In genomic region chrX:21775128-21775527, GRCh38 we compare ENCODE assay signal across 5 cellular contexts. TPM values are rescaled to one million over a fixed set of nuclear protein-coding genes. Genes with fewer than 3 reads are reported as not detected.
"Had no signal": no experiment of that assay in that cellular context is flagged by ENCODE, and none has a peak within 500 bp of the region (broad histone marks: within the 10 kb centered on the region; RNA-seq: fewer than 3 reads in every experiment).

No MANE protein-coding gene starts in this region.

RNA-seq across cellular contexts. Expression of gene SMPX, which starts 17.2 kb away (rescaled TPM):
- total RNA-seq: GM23248, GM23338, H1, H9, HFFc6 had no signal
- polyA plus RNA-seq: GM23248, GM23338, H1 had no signal
